23 cellular contexts compared by ENCODE assay signal in genomic region chr1:223678841-223679240, GRCh38. TPM values are rescaled to one million over a fixed set of nuclear protein-coding genes. Genes with fewer than 3 reads are reported as not detected.
"Had no signal": no experiment of that assay in that cellular context is flagged by ENCODE, and none has a peak within 500 bp of the region (broad histone marks: within the 10 kb centered on the region; RNA-seq: fewer than 3 reads in every experiment).

No MANE protein-coding gene starts in this region.

- H3K4me3 ChIP-seq: mucosa of descending colon, prostate gland, right lobe of liver, spleen, tibial artery had no signal

- H3K27ac ChIP-seq: prostate gland, right lobe of liver, spleen, tibial artery had no signal

- H3K4me1 ChIP-seq: prostate gland, right lobe of liver, spleen, tibial artery had no signal

- H3K36me3 ChIP-seq: prostate gland, right lobe of liver, spleen, tibial artery had no signal

- DNase-seq: activated CD4-positive, alpha-beta memory T cell treated with anti-CD3 and anti-CD28 coated beads, Interleukin-2, amount 10 ng/mL, durations not matched to agents 7 days and 5 days; activated CD4-positive, alpha-beta T cell treated with anti-CD3 and anti-CD28 coated beads for 36 hours; activated gamma-delta T cell treated with Interleukin-2 at 50 U/mL for 16 hours; activated naive CD8-positive, alpha-beta T cell treated with anti-CD3 and anti-CD28 coated beads, Interleukin-2, amount 10 ng/mL, durations not matched to agents 7 days and 5 days; activated T-cell treated with anti-CD3 and anti-CD28 coated beads, Interleukin-2, amount 50 U/mL, for 72 hours; aorta; endodermal cell; glutamatergic neuron; left colon; mammary epithelial cell; mucosa of descending colon; natural killer cell; occipital lobe; right lobe of liver; spleen; stimulated activated CD4-positive, alpha-beta T cell treated with anti-CD3 and anti-CD28 coated beads, Interleukin-1b, Interleukin-23, amount 100 ng/mL, for 48 hours; tibial artery had no signal

- H3K9me3 ChIP-seq: prostate gland, right lobe of liver had no signal

- ATAC-seq: activated CD4-positive, alpha-beta T cell treated with anti-CD3 and anti-CD28 coated beads for 36 hours; activated T-cell treated with anti-CD3 and anti-CD28 coated beads, Interleukin-2, amount 50 U/mL, for 72 hours; esophagus mucosa; left colon; mucosa of descending colon; natural killer cell; stimulated activated memory B cell treated with anti-CD40 and anti-IgM and Interleukin-4, amounts not matched to agents 10 μg/mL and 1 μg/mL and 100 μg/mL, for 72 hours had no signal

- H3K27me3 ChIP-seq: right lobe of liver had no signal

RNA-seq across cellular contexts. Expression of gene CAPN8, which starts 13.3 kb away (rescaled TPM):
- total RNA-seq: activated CD4-positive, alpha-beta T cell treated with anti-CD3 and anti-CD28 coated beads for 36 hours; activated T-cell treated with anti-CD3 and anti-CD28 coated beads, Interleukin-2, amount 50 U/mL, for 72 hours; chondrocyte; dermis microvascular lymphatic vessel endothelial cell; fibroblast of villous mesenchyme; occipital lobe had no signal
